Comparison of ENCODE assay signal across 24 cellular contexts in the genomic region with DNA sequence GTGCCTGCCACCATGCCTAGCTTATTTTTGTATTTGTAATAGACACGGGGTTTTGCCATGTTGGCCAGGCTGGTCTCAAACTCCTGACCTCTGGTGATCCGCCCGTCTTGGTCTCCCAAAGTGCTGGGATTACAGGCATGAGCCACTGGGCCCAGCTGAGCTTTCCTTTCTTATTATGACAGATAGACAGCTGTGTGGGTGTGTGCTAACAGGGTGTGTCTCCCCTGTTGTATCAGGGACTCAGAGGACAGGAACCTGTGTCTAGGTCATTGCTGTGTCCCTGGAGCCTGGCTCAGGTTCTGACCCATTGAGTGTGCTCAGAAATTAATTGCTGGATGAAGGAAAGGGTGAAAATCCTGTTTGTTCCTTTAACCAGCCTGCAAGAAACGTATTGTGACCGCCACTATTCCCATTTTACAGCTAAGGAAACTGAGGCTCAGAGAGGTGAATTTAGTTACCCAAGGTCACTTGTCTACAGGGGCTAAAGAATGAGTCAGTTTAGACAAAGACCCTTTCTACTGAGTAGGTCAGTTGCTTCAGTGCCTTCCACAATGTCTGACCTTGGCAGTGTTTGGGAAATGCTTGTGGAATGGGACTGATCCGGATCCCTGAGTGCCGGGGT.
"Had no signal": no experiment of that assay in that cellular context is flagged by ENCODE, and none has a peak within 500 bp of the region (broad histone marks: within the 10 kb centered on the region; RNA-seq: fewer than 3 reads in every experiment).

No MANE protein-coding gene starts in this region.

- DNase-seq: activated CD4-positive, alpha-beta memory T cell treated with anti-CD3 and anti-CD28 coated beads, Interleukin-2, amount 10 ng/mL, durations not matched to agents 7 days and 5 days; activated CD4-positive, alpha-beta T cell treated with anti-CD3 and anti-CD28 coated beads for 36 hours; activated effector memory CD4-positive, alpha-beta T cell treated with Interleukin-2 at 50 U/mL for 16 hours; activated T-cell treated with anti-CD3 and anti-CD28 coated beads, Interleukin-2, amount 50 U/mL, for 4 hours; adrenal gland; dorsolateral prefrontal cortex; foreskin melanocyte; head of caudate nucleus; immature natural killer cell; naive B cell; pancreas; stimulated activated CD4-positive, alpha-beta T cell treated with anti-CD3 and anti-CD28 coated beads, Interleukin-4, amount 100 ng/mL, for 4 hours; stimulated activated CD8-positive, alpha-beta memory T cell treated with anti-CD3 and anti-CD28 coated beads, Interleukin-4, amount 100 ng/mL, for 48 hours; stimulated activated naive CD4-positive, alpha-beta T cell treated with Interleukin-2 at 50 U/mL for 16 hours; T-cell; T1000; upper lobe of right lung had no signal

- H3K9me3 Mint-ChIP-seq: activated CD4-positive, alpha-beta memory T cell treated with anti-CD3 and anti-CD28 coated beads, Interleukin-2, amount 10 ng/mL, durations not matched to agents 7 days and 5 days; activated naive CD4-positive, alpha-beta T cell treated with anti-CD3 and anti-CD28 coated beads, Interleukin-2, amount 50 U/mL, for 24 hours; activated T-cell treated with anti-CD3 and anti-CD28 coated beads, Interleukin-2, amount 50 U/mL, for 4 hours; immature natural killer cell; mesothelial cell of epicardium; naive B cell; neural progenitor cell; T-cell had no signal

- H3K27me3 ChIP-seq: adrenal gland, cardiac muscle cell, dorsolateral prefrontal cortex, neural progenitor cell, pancreas, suprapubic skin, upper lobe of right lung had no signal

- H3K9me3 ChIP-seq: adrenal gland, pancreas, suprapubic skin, upper lobe of right lung had no signal

- H3K4me3 ChIP-seq: adrenal gland, cardiac muscle cell, dorsolateral prefrontal cortex, neural progenitor cell, pancreas, skin epidermis, suprapubic skin, upper lobe of right lung had no signal

- H3K36me3 ChIP-seq: adrenal gland, cardiac muscle cell, neural progenitor cell, pancreas, suprapubic skin, upper lobe of right lung had no signal

- H3K4me1 ChIP-seq: upper lobe of right lung had no signal

- H3K4me3 Mint-ChIP-seq: activated CD4-positive, alpha-beta memory T cell treated with anti-CD3 and anti-CD28 coated beads, Interleukin-2, amount 10 ng/mL, durations not matched to agents 7 days and 5 days; activated CD4-positive, alpha-beta T cell treated with anti-CD3 and anti-CD28 coated beads for 36 hours; activated naive CD4-positive, alpha-beta T cell treated with anti-CD3 and anti-CD28 coated beads, Interleukin-2, amount 50 U/mL, for 24 hours; activated T-cell treated with anti-CD3 and anti-CD28 coated beads, Interleukin-2, amount 50 U/mL, for 4 hours; immature natural killer cell; mesothelial cell of epicardium; T-cell had no signal

- H3K4me1 Mint-ChIP-seq: activated CD4-positive, alpha-beta memory T cell treated with anti-CD3 and anti-CD28 coated beads, Interleukin-2, amount 10 ng/mL, durations not matched to agents 7 days and 5 days; activated CD4-positive, alpha-beta T cell treated with anti-CD3 and anti-CD28 coated beads for 36 hours; activated naive CD4-positive, alpha-beta T cell treated with anti-CD3 and anti-CD28 coated beads, Interleukin-2, amount 50 U/mL, for 24 hours had no signal

- H3K27ac Mint-ChIP-seq: activated CD4-positive, alpha-beta memory T cell treated with anti-CD3 and anti-CD28 coated beads, Interleukin-2, amount 10 ng/mL, durations not matched to agents 7 days and 5 days; activated CD4-positive, alpha-beta T cell treated with anti-CD3 and anti-CD28 coated beads for 36 hours; activated naive CD4-positive, alpha-beta T cell treated with anti-CD3 and anti-CD28 coated beads, Interleukin-2, amount 50 U/mL, for 24 hours; naive B cell; neural progenitor cell; T-cell had no signal

- H3K27me3 Mint-ChIP-seq: activated CD4-positive, alpha-beta memory T cell treated with anti-CD3 and anti-CD28 coated beads, Interleukin-2, amount 10 ng/mL, durations not matched to agents 7 days and 5 days; activated CD4-positive, alpha-beta T cell treated with anti-CD3 and anti-CD28 coated beads for 36 hours; activated naive CD4-positive, alpha-beta T cell treated with anti-CD3 and anti-CD28 coated beads, Interleukin-2, amount 50 U/mL, for 24 hours; T-cell had no signal

- H3K36me3 Mint-ChIP-seq: activated naive CD4-positive, alpha-beta T cell treated with anti-CD3 and anti-CD28 coated beads, Interleukin-2, amount 50 U/mL, for 24 hours; immature natural killer cell; mesothelial cell of epicardium; naive B cell; neural progenitor cell; T-cell had no signal

- H3K27ac ChIP-seq: pancreas, skin epidermis, suprapubic skin, upper lobe of right lung, VCaP had no signal
